In genomic region chrX:79263550-79263949, GRCh38 we compare ENCODE assay signal across 19 cellular contexts.
A peak's percentile ranks its signal among the peaks of the same experiment; 100 is the strongest.
DNase-seq lines count a peak whose midpoint lies in the region; ATAC-seq, FAIRE-seq and TF ChIP-seq lines count a peak whose summit lies in the region.
"Had no signal": no experiment of that assay in that cellular context is flagged by ENCODE, and none has a peak within 500 bp of the region (broad histone marks: within the 10 kb centered on the region; RNA-seq: fewer than 3 reads in every experiment).

No MANE protein-coding gene starts in this region.

- H3K4me1 Mint-ChIP-seq in activated naive CD4-positive, alpha-beta T cell treated with anti-CD3 and anti-CD28 coated beads, Interleukin-2, amount 50 U/mL, for 24 hours = peaks cover 79% of the 10 kb centered on the region
- H3K4me1 Mint-ChIP-seq in T-cell = peaks cover 68 to 73% (median 72%) of the 10 kb centered on the region in 3 donors

- 44% methylated on average over 1 of the region's 1 CpG for WGBS in GM12878 (ENCODE audit: insufficient coverage, insufficient replicate concordance, low lambda C conversion rate, missing lambda C conversion rate)

- no peaks in the 10 kb centered on the region; the same call in 1 of the 3 replicates for H3K9me3 ChIP-seq in GM12878 (replicated peaks; ENCODE audit: control insufficient read depth, insufficient read depth, low read length)
- H3K9me3 ChIP-seq: esophagus squamous epithelium, left lung, mucosa of descending colon, SJSA1, tibial nerve had no signal

- in situ Hi-C loops in GM12878 (cut with MboI) (loop anchor here (5.0 to 25.0 kb wide), 3 partner anchors 81 to 701 kb away; no protein-coding TSS in a partner anchor), GM13976 (cut with MboI; ENCODE audit: low sequenced_read_pairs, unreplicated experiment) (loop anchor here (5.0 to 25.0 kb wide), 4 partner anchors 99 to 706 kb away; no protein-coding TSS in a partner anchor)

- H3K9me3 Mint-ChIP-seq in activated naive CD4-positive, alpha-beta T cell treated with anti-CD3 and anti-CD28 coated beads, Interleukin-2, amount 50 U/mL, for 24 hours = peaks cover 7% of the 10 kb centered on the region
- H3K9me3 Mint-ChIP-seq in T-cell = no peaks in the 10 kb centered on the region

- DNase-seq in activated naive CD4-positive, alpha-beta T cell (lab: John Stamatoyannopoulos, UW) = no peak
- DNase-seq in T-cell = no peak
- DNase-seq in GM12878 (ENCODE audit: low read depth, low spot score) = no peak
- DNase-seq in urothelium cell line (ENCODE audit: low spot score) = no peak
- DNase-seq in GM13976 (ENCODE audit: low spot score) = no peak
- DNase-seq: activated CD4-positive, CD25-positive, alpha-beta regulatory T cell; activated CD8-positive, alpha-beta memory T cell treated with anti-CD3 and anti-CD28 coated beads, Interleukin-2, amount 50 U/mL, for 4 hours; esophagus squamous epithelium; Karpas-422; left lung; mucosa of descending colon; NCI-H748 treated with DMSO at 0.1 percent for 48 hours; nucleus accumbens; stimulated activated CD4-positive, alpha-beta T cell treated with anti-CD3 and anti-CD28 coated beads, Interleukin-12 subunit alpha, Interleukin-12 subunit beta, amount 100 ng/mL, for 4 hours had no signal

- CTCF ChIA-PET in T-cell (lab: Charles Lee) = interaction anchor here in 1 of 2 donors (1.0 to 1.5 kb wide), 2 partner anchors 94 to 156 kb away, joined by 3 read pairs; no protein-coding TSS in a partner anchor
- CTCF ChIA-PET in GM12878 (lab: Yijun Ruan, JAX) = interaction anchor here (1.1 to 1.6 kb wide), 3 partner anchors 9 to 313 kb away, joined by 3 to 5 read pairs (median 4); no protein-coding TSS in a partner anchor

- H3K9ac ChIP-seq in GM12878 (ENCODE audit: control insufficient read depth, insufficient read depth, low read length) = no peak overlapping the region

- SMC1A ChIA-PET in GM12878 (lab: Charles Lee; ENCODE audit: uncharacterized antibody, unreplicated experiment) = interaction anchor here (0.9 to 3.4 kb wide), 11 partner anchors 81 to 340 kb away, joined by 3 to 22 read pairs (median 6); partner anchors contain the start of gene P2RY10

- no peak overlapping the region for H3K4me2 ChIP-seq in GM12878 (ENCODE audit: control insufficient read depth, insufficient read depth)

- H3K4me3 ChIP-seq in GM12878 = no peak overlapping the region
- H3K4me3 ChIP-seq: esophagus squamous epithelium, left lung, mucosa of descending colon, SJSA1, tibial nerve had no signal

- RAD21 ChIA-PET in GM12878 (lab: Charles Lee; ENCODE audit: unreplicated experiment) = interaction anchor here (0.7 to 5.0 kb wide), 12 partner anchors 81 to 340 kb away, joined by 3 to 30 read pairs (median 5); partner anchors contain the start of gene GPR174

- peak overlapping the region; percentile 98 for H3K27ac Mint-ChIP-seq in activated naive CD4-positive, alpha-beta T cell treated with anti-CD3 and anti-CD28 coated beads, Interleukin-2, amount 50 U/mL, for 24 hours
- H3K27ac Mint-ChIP-seq in T-cell = peak overlapping the region; percentile 89 to 97

- TF ChIP-seq EP300 in GM12878 (IDR thresholded peaks at IDR 0.05; ENCODE audit: borderline replicate concordance in 1 of 2, control insufficient read depth in 1 of 2, low read depth in 2 of 2, low read length in 2 of 2) = no peak

- no peaks in the 10 kb centered on the region for H3K36me3 ChIP-seq in GM12878 (ENCODE audit: control insufficient read depth in 2 of 2, insufficient read depth in 2 of 2, low read length in 1 of 2)
- H3K36me3 ChIP-seq: esophagus squamous epithelium, left lung, SJSA1, tibial nerve had no signal

- H3K27ac ChIP-seq in GM12878 (ENCODE audit: control insufficient read depth, insufficient read depth) = peak overlapping the region; percentile 20; the same call in 1 of the 2 replicates
- H3K27ac ChIP-seq: esophagus squamous epithelium, left lung, SJSA1, tibial nerve had no signal

- no TSS peak for BruUV-seq in GM12878 (replicated peaks; lab: Mats Ljungman, UMichigan)

- no peaks in the 10 kb centered on the region for H3K79me2 ChIP-seq in GM12878 (ENCODE audit: control insufficient read depth, insufficient read depth, low read length)

- no peak overlapping the region for H2AFZ ChIP-seq in GM12878 (ENCODE audit: control insufficient read depth, low read depth, low read length)

- TF ChIP-seq CTCF in GM12878 (IDR thresholded peaks at IDR 0.05 in 2 of 3, conservative IDR thresholded peaks at IDR 0.05 in 1 of 3; ENCODE audit: control insufficient read depth in 2 of 3, extremely low read depth in 1 of 3, insufficient read depth in 1 of 3, low read depth in 3 of 3, low read length in 3 of 3) (no peak), GM13976 (IDR thresholded peaks at IDR 0.05; ENCODE audit: borderline replicate concordance, control extremely low read depth, extremely low read depth, insufficient read depth, missing control alignments) (no peak)

- no peak for TF ChIP-seq RAD21 in GM12878 (IDR thresholded peaks at IDR 0.05; ENCODE audit: insufficient read depth, low read depth, low read length)

- H3K36me3 Mint-ChIP-seq in activated naive CD4-positive, alpha-beta T cell treated with anti-CD3 and anti-CD28 coated beads, Interleukin-2, amount 50 U/mL, for 24 hours = peaks cover 5% of the 10 kb centered on the region
- H3K36me3 Mint-ChIP-seq in T-cell = no peaks in the 10 kb centered on the region

- no peak for FAIRE-seq in GM12878 (lab: Jason Lieb, UNC)
- FAIRE-seq in urothelium cell line (lab: Jason Lieb, UNC) = no peak

- no peak for ATAC-seq in T-cell (replicated peaks in 1 of 4)
- peak; percentile 24 for ATAC-seq in GM12878
- no peak for ATAC-seq in HG03139 (IDR thresholded peaks at IDR 0.05; ENCODE audit: unreplicated experiment)
- ATAC-seq in HG02840 (IDR thresholded peaks at IDR 0.05; ENCODE audit: low FRiP score, unreplicated experiment) = no peak
- ATAC-seq: left lung, mucosa of descending colon had no signal

- no peak for TF ChIP-seq POLR2A in GM12878 (IDR thresholded peaks at IDR 0.05; ENCODE audit: low read depth, low read length)

- H3K27me3 Mint-ChIP-seq in activated naive CD4-positive, alpha-beta T cell treated with anti-CD3 and anti-CD28 coated beads, Interleukin-2, amount 50 U/mL, for 24 hours = no peaks in the 10 kb centered on the region
- no peaks in the 10 kb centered on the region for H3K27me3 Mint-ChIP-seq in T-cell

- H4K20me1 ChIP-seq in GM12878 (ENCODE audit: control insufficient read depth, insufficient read depth) = no peaks in the 10 kb centered on the region

- intact Hi-C loops in GM12878 (cut with micrococcal nuclease; ENCODE audit: unreplicated experiment) = no loop called here

- POLR2A ChIA-PET in T-cell (lab: Charles Lee) = no interaction called here
- POLR2A ChIA-PET in GM12878 (lab: Charles Lee) = interaction anchor here (0.8 to 1.3 kb wide), 4 partner anchors 97 to 122 kb away, joined by 3 to 12 read pairs (median 4); partner anchors contain the start of gene GPR174

- no peaks in the 10 kb centered on the region for H3K27me3 ChIP-seq in GM12878 (replicated peaks in 1 of 2; ENCODE audit: control insufficient read depth in 2 of 2, insufficient read depth in 2 of 2, low read length in 1 of 2)
- H3K27me3 ChIP-seq: esophagus squamous epithelium, SJSA1, tibial nerve had no signal

- peak overlapping the region; percentile 71 for H3K4me3 Mint-ChIP-seq in activated naive CD4-positive, alpha-beta T cell treated with anti-CD3 and anti-CD28 coated beads, Interleukin-2, amount 50 U/mL, for 24 hours
- H3K4me3 Mint-ChIP-seq in T-cell = peak overlapping the region; percentile 0 to 51 (median 43)

- peaks cover 18% of the 10 kb centered on the region; the same call in 1 of the 2 replicates for H3K4me1 ChIP-seq in GM12878 (ENCODE audit: control insufficient read depth, insufficient read depth, low read length)
- H3K4me1 ChIP-seq: esophagus squamous epithelium, left lung, SJSA1, tibial nerve had no signal

TF ChIP-seq in GM12878, 131 proteins besides CTCF, POLR2A, EP300 and RAD21 (continues in another document):
- peak; percentile 61 for TF ChIP-seq CUX1 (IDR thresholded peaks at IDR 0.05; ENCODE audit: insufficient replicate concordance, low read depth, low read length)
